ENCODE assay signal across 26 cellular contexts in genomic region chr1:113040041-113040440, GRCh38. TPM values are rescaled to one million over a fixed set of nuclear protein-coding genes. Genes with fewer than 3 reads are reported as not detected.
DNase-seq lines count a peak whose midpoint lies in the region; ATAC-seq, FAIRE-seq and TF ChIP-seq lines count a peak whose summit lies in the region.
"Had no signal": no experiment of that assay in that cellular context is flagged by ENCODE, and none has a peak within 500 bp of the region (broad histone marks: within the 10 kb centered on the region; RNA-seq: fewer than 3 reads in every experiment).

No MANE protein-coding gene starts in this region.

- H3K79me2 ChIP-seq in endothelial cell of umbilical vein (ENCODE audit: control insufficient read depth, insufficient read depth, low read length): no peaks in the 10 kb centered on the region
- no peaks in the 10 kb centered on the region for H3K79me2 ChIP-seq in neural progenitor cell (ENCODE audit: low read depth)

- peaks cover 28% of the 10 kb centered on the region for H3K4me1 Mint-ChIP-seq in neural progenitor cell

- H3K27ac Mint-ChIP-seq in neural progenitor cell: no peak overlapping the region
- H3K27ac Mint-ChIP-seq: activated CD8-positive, alpha-beta T cell treated with anti-CD3 and anti-CD28 coated beads for 36 hours; activated naive CD8-positive, alpha-beta T cell treated with anti-CD3 and anti-CD28 coated beads for 36 hours; CD14-positive monocyte; IgD-negative memory B cell; natural killer cell; stimulated activated naive CD8-positive, alpha-beta T cell treated with anti-CD3 and anti-CD28 coated beads, Interleukin-15, Interleukin-2, amounts not matched to agents 100 ng/mL and 50 ng/mL, for 24 hours had no signal

- H3K9me3 Mint-ChIP-seq in neural progenitor cell: no peaks in the 10 kb centered on the region
- H3K9me3 Mint-ChIP-seq: activated CD8-positive, alpha-beta T cell treated with anti-CD3 and anti-CD28 coated beads for 36 hours; activated naive CD8-positive, alpha-beta T cell treated with anti-CD3 and anti-CD28 coated beads for 36 hours; CD14-positive monocyte; IgD-negative memory B cell; immature natural killer cell; natural killer cell; stimulated activated naive CD8-positive, alpha-beta T cell treated with anti-CD3 and anti-CD28 coated beads, Interleukin-15, Interleukin-2, amounts not matched to agents 100 ng/mL and 50 ng/mL, for 24 hours had no signal

- H3K4me3 Mint-ChIP-seq in neural progenitor cell: no peak overlapping the region
- H3K4me3 Mint-ChIP-seq: activated CD8-positive, alpha-beta T cell treated with anti-CD3 and anti-CD28 coated beads for 36 hours; activated naive CD8-positive, alpha-beta T cell treated with anti-CD3 and anti-CD28 coated beads for 36 hours; IgD-negative memory B cell; immature natural killer cell; natural killer cell; stimulated activated naive CD8-positive, alpha-beta T cell treated with anti-CD3 and anti-CD28 coated beads, Interleukin-15, Interleukin-2, amounts not matched to agents 100 ng/mL and 50 ng/mL, for 24 hours had no signal

- dilution Hi-C loops in endothelial cell of umbilical vein (cut with MboI; ENCODE audit: extremely low pct_ligation_motif_present, low sequenced_read_pairs): no loop called here

- DNase-seq in endothelial cell of umbilical vein (ENCODE audit: low read depth, low spot score) (peak; percentile 80), neural progenitor cell (ENCODE audit: low spot score) (no peak), breast epithelium (ENCODE audit: low spot score in 2 of 2) (no peak)
- no peak for DNase-seq in activated T-cell treated with anti-CD3 and anti-CD28 coated beads, Interleukin-2, amount 50 U/mL, for 48 hours
- DNase-seq in stimulated activated naive CD4-positive, alpha-beta T cell treated with Interleukin-2 at 50 U/mL for 16 hours (lab: John Stamatoyannopoulos, UW): no peak
- DNase-seq: activated CD8-positive, alpha-beta T cell treated with anti-CD3 and anti-CD28 coated beads for 36 hours; activated effector memory CD4-positive, alpha-beta T cell treated with Interleukin-2 at 50 U/mL for 16 hours; activated naive CD8-positive, alpha-beta T cell treated with anti-CD3 and anti-CD28 coated beads for 36 hours; foreskin melanocyte; immature natural killer cell; left lung; midbrain; natural killer cell; NCI-H2171; NCI-H526; ovary; right cardiac atrium; stimulated activated CD4-positive, alpha-beta T cell treated with anti-CD3 and anti-CD28 coated beads, Interleukin-4, amount 100 ng/mL, for 4 hours; tibial artery had no signal

- H4K20me1 ChIP-seq in endothelial cell of umbilical vein (replicated peaks; ENCODE audit: control insufficient read depth, extremely low read depth, insufficient read depth, low read length) (no peaks in the 10 kb centered on the region), neural progenitor cell (ENCODE audit: low read depth) (peaks cover 5% of the 10 kb centered on the region)

- H3K27me3 ChIP-seq in HUES64 (ENCODE audit: insufficient read depth, low read length): no peaks in the 10 kb centered on the region
- H3K27me3 ChIP-seq in endothelial cell of umbilical vein (ENCODE audit: control insufficient read depth in 2 of 2, insufficient read depth in 2 of 2, low read length in 2 of 2): no peaks in the 10 kb centered on the region
- no peaks in the 10 kb centered on the region for H3K27me3 ChIP-seq in neural progenitor cell
- H3K27me3 ChIP-seq in breast epithelium: no peaks in the 10 kb centered on the region
- H3K27me3 ChIP-seq: left lung, ovary, tibial artery had no signal

- H3K27me3 Mint-ChIP-seq in neural progenitor cell (ENCODE audit: insufficient read depth, low read depth): peaks cover 4% of the 10 kb centered on the region
- H3K27me3 Mint-ChIP-seq: activated naive CD8-positive, alpha-beta T cell treated with anti-CD3 and anti-CD28 coated beads for 36 hours had no signal

- 77% methylated on average over 2 of the region's 2 CpGs for WGBS in HUES64

- H2AFZ ChIP-seq in endothelial cell of umbilical vein (ENCODE audit: low read depth, low read length): no peak overlapping the region
- no peak overlapping the region for H2AFZ ChIP-seq in neural progenitor cell (replicated peaks)

- peaks cover 40% of the 10 kb centered on the region for H3K4me1 ChIP-seq in HUES64 (ENCODE audit: insufficient read depth, low read length)
- H3K4me1 ChIP-seq in endothelial cell of umbilical vein (ENCODE audit: control insufficient read depth, extremely low read depth, insufficient read depth, low read length): peaks cover 40% of the 10 kb centered on the region
- peaks cover 45% of the 10 kb centered on the region for H3K4me1 ChIP-seq in neural progenitor cell
- peaks cover 0 to 3% of the 10 kb centered on the region in 2 donors for H3K4me1 ChIP-seq in breast epithelium

- no peaks in the 10 kb centered on the region for H3K9me3 ChIP-seq in HUES64 (ENCODE audit: insufficient read depth, low read depth, low read length)
- no peaks in the 10 kb centered on the region for H3K9me3 ChIP-seq in endothelial cell of umbilical vein (replicated peaks; ENCODE audit: control insufficient read depth, insufficient read depth, low read length)
- H3K9me3 ChIP-seq in neural progenitor cell (ENCODE audit: low read depth): no peaks in the 10 kb centered on the region
- no peaks in the 10 kb centered on the region for H3K9me3 ChIP-seq in breast epithelium
- H3K9me3 ChIP-seq: left lung, ovary, tibial artery had no signal

- CTCF ChIA-PET in endothelial cell of umbilical vein (lab: Charles Lee): interaction anchor here (0.7 to 5.1 kb wide), 5 partner anchors 9 to 235 kb away, joined by 3 to 87 read pairs (median 3); partner anchors contain the start of genes LRIG2 and SLC16A1

- H3K36me3 Mint-ChIP-seq in neural progenitor cell: no peaks in the 10 kb centered on the region
- H3K36me3 Mint-ChIP-seq: CD14-positive monocyte, immature natural killer cell, natural killer cell had no signal

- H3K4me3 ChIP-seq in HUES64 (ENCODE audit: low read length): no peak overlapping the region
- H3K4me3 ChIP-seq in endothelial cell of umbilical vein (replicated peaks in 1 of 3; ENCODE audit: insufficient read depth in 1 of 3, low read depth in 1 of 3, low read length in 3 of 3): no peak overlapping the region
- H3K4me3 ChIP-seq in neural progenitor cell: no peak overlapping the region
- H3K4me3 ChIP-seq in breast epithelium: no peak overlapping the region
- H3K4me3 ChIP-seq: left lung, ovary, tibial artery had no signal

- no peak for TF ChIP-seq CTCF in endothelial cell of umbilical vein (IDR thresholded peaks at IDR 0.05; ENCODE audit: extremely low read depth in 1 of 2, insufficient read depth in 1 of 2, low read depth in 1 of 2, low read length in 2 of 2)
- no peak for TF ChIP-seq CTCF in neural progenitor cell (IDR thresholded peaks at IDR 0.05)
- TF ChIP-seq CTCF in breast epithelium (IDR thresholded peaks at IDR 0.05): no peak

- BruUV-seq in endothelial cell of umbilical vein (replicated peaks; lab: Mats Ljungman, UMichigan): no TSS peak

- H3K4me2 ChIP-seq in endothelial cell of umbilical vein (ENCODE audit: insufficient read depth, low read length) (peak overlapping the region; percentile 8), neural progenitor cell (peak overlapping the region; percentile 14)

- peak; percentile 36 for TF ChIP-seq POLR2A in endothelial cell of umbilical vein (IDR thresholded peaks at IDR 0.05; ENCODE audit: low read depth, low read length)
- TF ChIP-seq POLR2A in breast epithelium (IDR thresholded peaks at IDR 0.05): no peak

- ATAC-seq in SK-N-SH treated with all-trans-retinoic acid at 6 μM for 48 hours: no peak
- ATAC-seq: activated CD4-positive, CD25-positive, alpha-beta regulatory T cell treated with anti-CD3 and anti-CD28 coated beads, Interleukin-2, amount 50 U/mL, for 24 hours; activated CD8-positive, alpha-beta T cell treated with anti-CD3 and anti-CD28 coated beads for 36 hours; HCT116; left lung; natural killer cell had no signal

- H3K27ac ChIP-seq in HUES64 (ENCODE audit: low read depth, low read length): peak overlapping the region; percentile 99
- H3K27ac ChIP-seq in endothelial cell of umbilical vein (ENCODE audit: insufficient read depth, low read depth, low read length): no peak overlapping the region
- no peak overlapping the region for H3K27ac ChIP-seq in neural progenitor cell
- H3K27ac ChIP-seq in breast epithelium: no peak overlapping the region
- H3K27ac ChIP-seq: left lung, ovary, tibial artery had no signal

- H3K36me3 ChIP-seq in HUES64 (ENCODE audit: insufficient read depth, low read length) (no peaks in the 10 kb centered on the region), endothelial cell of umbilical vein (ENCODE audit: control insufficient read depth in 2 of 2, extremely low read depth in 1 of 2, insufficient read depth in 2 of 2, low read length in 2 of 2) (no peaks in the 10 kb centered on the region), neural progenitor cell (no peaks in the 10 kb centered on the region), breast epithelium (no peaks in the 10 kb centered on the region)
- H3K36me3 ChIP-seq: left lung, ovary, tibial artery had no signal

- H3K9ac ChIP-seq in HUES64 (ENCODE audit: low read depth, low read length) (no peak overlapping the region), endothelial cell of umbilical vein (replicated peaks; ENCODE audit: extremely low read depth, insufficient read depth, low read length) (no peak overlapping the region), neural progenitor cell (no peak overlapping the region)

- FAIRE-seq in endothelial cell of umbilical vein (lab: Jason Lieb, UNC): peak; percentile 68

- H3K9me1 ChIP-seq in endothelial cell of umbilical vein (replicated peaks; ENCODE audit: control insufficient read depth, extremely low read depth, insufficient read depth, low read length): no peaks in the 10 kb centered on the region

- intact Hi-C loops in endothelial cell of umbilical vein (cut with micrococcal nuclease): no loop called here
- intact Hi-C loops in breast epithelium (cut with DNase I; ENCODE audit: low total_unique reads): no loop called here

- peaks cover 61% of the 10 kb centered on the region for H3F3A ChIP-seq in neural progenitor cell (ENCODE audit: low read depth)

- POLR2A ChIA-PET in endothelial cell of umbilical vein (lab: Charles Lee): no interaction called here

TF ChIP-seq in SK-N-SH treated with all-trans-retinoic acid at 6 μM for 48 hours, 23 proteins besides CTCF, POLR2A, EP300 and RAD21 (continues in another document):
- TF ChIP-seq OSR1 (CRISPR knock-in tag; IDR thresholded peaks at IDR 0.05): no peak

RNA-seq across cellular contexts. Expression of gene LRIG2, which starts 33.0 kb away (rescaled TPM):
- 6.4 TPM for polyA plus RNA-seq in HUES64 (2013, experiment 1 of 2)
- 8.0 TPM for polyA plus RNA-seq in HUES64 (2013, experiment 2 of 2)
- total RNA-seq in endothelial cell of umbilical vein: 14.4 and 20.1 TPM in 2 replicates
- 8.1 and 8.4 TPM in 2 replicates for polyA plus RNA-seq in endothelial cell of umbilical vein
- polyA plus RNA-seq in endothelial cell of umbilical vein (2011; cell fraction: cytosol; rRNA removed): 5.3 and 5.5 TPM in 2 replicates
- 31.5 and 33.6 TPM in 2 replicates for polyA plus RNA-seq in endothelial cell of umbilical vein (2011; cell fraction: nucleus; rRNA removed)
- polyA plus RNA-seq in endothelial cell of umbilical vein (2012): 4.1 and 4.8 TPM in 2 replicates
- 38.7 and 43.2 TPM in 2 replicates for polyA minus RNA-seq in endothelial cell of umbilical vein
- polyA minus RNA-seq in endothelial cell of umbilical vein (2011; cell fraction: cytosol; rRNA and poly(A)+ RNA removed): 11.5 TPM
- polyA minus RNA-seq in endothelial cell of umbilical vein (2011; cell fraction: nucleus; rRNA and poly(A)+ RNA removed): 30.3 and 50.1 TPM in 2 replicates
- 24.4 and 28.4 TPM in 2 replicates for total RNA-seq in neural progenitor cell (ENCODE audit: low replicate concordance)
- total RNA-seq in breast epithelium: 10 to 100 TPM; 20.0 to 39.8 (median 24.3) TPM
